In genomic region chr7:137243741-137244140, GRCh38 we compare ENCODE assay signal across 16 cellular contexts.
DNase-seq lines count a peak whose midpoint lies in the region; ATAC-seq and TF ChIP-seq lines count a peak whose summit lies in the region.
"Had no signal": no experiment of that assay in that cellular context is flagged by ENCODE, and none has a peak within 500 bp of the region (broad histone marks: within the 10 kb centered on the region; RNA-seq: fewer than 3 reads in every experiment).

No MANE protein-coding gene starts in this region.

- ATAC-seq in left lobe of liver: peak; percentile 97
- ATAC-seq in sciatic nerve: peak; percentile 73
- ATAC-seq in GM19035 (IDR thresholded peaks at IDR 0.05; ENCODE audit: unreplicated experiment): no peak
- no peak for ATAC-seq in HG02885 (IDR thresholded peaks at IDR 0.05; ENCODE audit: poor library complexity, unreplicated experiment)
- ATAC-seq: GM23338 had no signal

- H3K27ac ChIP-seq in endodermal cell (ENCODE audit: low read depth, low read length): no peak overlapping the region

- H3K36me3 Mint-ChIP-seq in endodermal cell (ENCODE audit: low read depth): no peaks in the 10 kb centered on the region

- WGBS in endodermal cell (ENCODE audit: insufficient coverage in 1 of 2, insufficient read length in 1 of 2), 2 experiments: 95 to 100% methylated on average over 4 to 8 of the region's 8 CpGs

- TF ChIP-seq CTCF in astrocyte of the spinal cord (IDR thresholded peaks at IDR 0.05; ENCODE audit: low read depth, low read length) (no peak), endodermal cell (conservative IDR thresholded peaks at IDR 0.05) (no peak)

- H3K9ac ChIP-seq in endodermal cell (ENCODE audit: extremely low read depth, low read length, poor library complexity, severe bottlenecking): no peak overlapping the region

- no peaks in the 10 kb centered on the region for H3K27me3 Mint-ChIP-seq in endodermal cell (ENCODE audit: insufficient read depth)
- H3K27me3 Mint-ChIP-seq: CD4-positive, alpha-beta T cell had no signal

- intact Hi-C loops in sciatic nerve (cut with DNase I): no loop called here

- no peak overlapping the region for H3K27ac Mint-ChIP-seq in endodermal cell
- H3K27ac Mint-ChIP-seq: CD4-positive, alpha-beta T cell; GM23338 had no signal

- DNase-seq in NCI-H69 (lab: John Stamatoyannopoulos, UW): peak; percentile 18
- DNase-seq in astrocyte of the spinal cord (ENCODE audit: low read depth, low spot score): peak; percentile 52
- peak; percentile 79 for DNase-seq in left lobe of liver (ENCODE audit: low spot score)
- no peak for DNase-seq in sciatic nerve (ENCODE audit: low spot score)
- no peak for DNase-seq in endodermal cell
- DNase-seq: ACHN; BE2C; C1 segment of cervical spinal cord; CD4-positive, alpha-beta T cell; DMS153; DMS79; GDM1; HCEC 1CT had no signal

- H3K4me1 Mint-ChIP-seq in endodermal cell: peaks cover 9% of the 10 kb centered on the region

- no peak overlapping the region for H3K4me3 Mint-ChIP-seq in endodermal cell
- H3K4me3 Mint-ChIP-seq: CD4-positive, alpha-beta T cell; GM23338 had no signal

- H3K9me3 ChIP-seq in endodermal cell (ENCODE audit: control insufficient read depth, low read length): no peaks in the 10 kb centered on the region
- H3K9me3 ChIP-seq: BE2C had no signal

- H3K4me3 ChIP-seq in astrocyte of the spinal cord (ENCODE audit: low read depth, low read length): no peak overlapping the region
- H3K4me3 ChIP-seq in endodermal cell (ENCODE audit: low read length): no peak overlapping the region
- H3K4me3 ChIP-seq: GM23338 had no signal

- no peaks in the 10 kb centered on the region for H3K36me3 ChIP-seq in endodermal cell (ENCODE audit: control insufficient read depth, insufficient read depth, low read length)

- H3K9me3 Mint-ChIP-seq in endodermal cell: no peaks in the 10 kb centered on the region
- H3K9me3 Mint-ChIP-seq: GM23338 had no signal

- in situ Hi-C loops in astrocyte of the spinal cord (cut with HindIII; ENCODE audit: low sequenced_read_pairs): no loop called here

- H3K4me1 ChIP-seq in endodermal cell (ENCODE audit: control insufficient read depth, insufficient read depth, low read length): no peaks in the 10 kb centered on the region
- H3K4me1 ChIP-seq: BE2C had no signal

- H3K27me3 ChIP-seq in endodermal cell (ENCODE audit: control insufficient read depth, insufficient read depth, low read length, poor library complexity, severe bottlenecking): no peaks in the 10 kb centered on the region
- H3K27me3 ChIP-seq: BE2C had no signal

Comparison
In these comparisons a context has a peak if more than half of its experiments do, and no peak if none do; other contexts are left out.
1. DNase-seq: peak in NCI-H69 (single experiment), astrocyte of the spinal cord (single experiment) and left lobe of liver (single experiment); none in sciatic nerve (single experiment) and endodermal cell (single experiment).
2. ATAC-seq: peak in left lobe of liver (single experiment) and sciatic nerve (single experiment); none in GM19035 (single experiment) and HG02885 (single experiment).